Comparison of ENCODE assay signal across 9 cellular contexts in the genomic region with DNA sequence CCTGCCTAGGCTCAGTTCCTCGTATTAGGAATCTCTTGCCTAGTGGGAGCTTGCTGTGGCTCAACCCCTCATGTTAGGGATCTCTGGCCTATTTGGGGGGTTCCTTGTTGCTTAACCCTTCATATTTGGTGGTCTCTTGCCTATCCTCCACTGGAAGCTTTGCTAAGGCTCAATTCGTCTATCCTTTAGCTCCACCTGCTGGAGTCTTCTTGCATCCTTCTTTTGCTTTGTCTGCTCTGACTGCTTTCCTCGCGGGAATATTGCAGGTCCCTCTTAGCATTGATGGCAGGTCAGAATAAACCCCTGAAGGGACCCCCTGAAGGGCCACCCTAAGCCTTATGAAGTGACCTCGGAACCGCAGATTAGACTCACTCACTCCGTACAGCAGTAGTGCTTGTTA.
DNase-seq lines count a peak whose midpoint lies in the region; ATAC-seq and TF ChIP-seq lines count a peak whose summit lies in the region.
"Had no signal": no experiment of that assay in that cellular context is flagged by ENCODE, and none has a peak within 500 bp of the region (broad histone marks: within the 10 kb centered on the region; RNA-seq: fewer than 3 reads in every experiment).

No MANE protein-coding gene starts in this region.

- intact Hi-C loops in cardiac septum (cut with DNase I), result no loop called here

- no peaks in the 10 kb centered on the region for H3K9me3 ChIP-seq in HEK293 (ENCODE audit: control insufficient read depth, insufficient read depth, low read depth, low read length)

- DNase-seq in AG20443 (ENCODE audit: low spot score) (peak; percentile 40), RPMI8226 (peak; percentile 3), glutamatergic neuron (no peak), cardiac septum (ENCODE audit: low spot score) (no peak), GM19240 (ENCODE audit: insufficient read length, low spot score) (no peak)

- H3K36me3 Mint-ChIP-seq in glutamatergic neuron (ENCODE audit: unreplicated experiment), result peaks cover 13% of the 10 kb centered on the region
- H3K36me3 Mint-ChIP-seq: activated naive CD4-positive, alpha-beta T cell treated with anti-CD3 and anti-CD28 coated beads, Interleukin-2, amount 50 U/mL, for 24 hours had no signal

- H3K4me3 Mint-ChIP-seq in glutamatergic neuron (ENCODE audit: unreplicated experiment), result no peak overlapping the region
- H3K4me3 Mint-ChIP-seq: activated naive CD4-positive, alpha-beta T cell treated with anti-CD3 and anti-CD28 coated beads, Interleukin-2, amount 50 U/mL, for 24 hours had no signal

- no peaks in the 10 kb centered on the region for H3K4me1 ChIP-seq in HEK293 (ENCODE audit: control insufficient read depth, insufficient read depth, low read length)

- H3K27ac Mint-ChIP-seq in glutamatergic neuron (ENCODE audit: unreplicated experiment), result no peak overlapping the region
- H3K27ac Mint-ChIP-seq: activated naive CD4-positive, alpha-beta T cell treated with anti-CD3 and anti-CD28 coated beads, Interleukin-2, amount 50 U/mL, for 24 hours had no signal

- H3K4me1 Mint-ChIP-seq in glutamatergic neuron (ENCODE audit: low read depth, unreplicated experiment), result no peaks in the 10 kb centered on the region
- H3K4me1 Mint-ChIP-seq: activated naive CD4-positive, alpha-beta T cell treated with anti-CD3 and anti-CD28 coated beads, Interleukin-2, amount 50 U/mL, for 24 hours had no signal

- H3K9me3 Mint-ChIP-seq in glutamatergic neuron (ENCODE audit: unreplicated experiment), result no peaks in the 10 kb centered on the region

- ATAC-seq in HG02642 (IDR thresholded peaks at IDR 0.05; ENCODE audit: poor library complexity, unreplicated experiment) (no peak), HG03097 (IDR thresholded peaks at IDR 0.05; ENCODE audit: low FRiP score, unreplicated experiment) (no peak)

- CTCF ChIA-PET in HEK293 (lab: Yijun Ruan, JAX), result interaction anchor here (0.6 to 4.4 kb wide), 13 partner anchors 12 to 597 kb away, joined by 3 to 32 read pairs (median 4); no protein-coding TSS in a partner anchor

- no peak overlapping the region for H3K4me3 ChIP-seq in HEK293 (ENCODE audit: low read depth, low read length)

- TF ChIP-seq CTCF in HEK293 (tag by site-specific recombination; IDR thresholded peaks at IDR 0.05), result peak; percentile 85
- peak; percentile 10 for TF ChIP-seq CTCF in glutamatergic neuron (IDR thresholded peaks at IDR 0.05; ENCODE audit: partially characterized antibody, unreplicated experiment)

- no peak overlapping the region for H3K27ac ChIP-seq in HEK293 (ENCODE audit: extremely low read depth, low read depth, low read length)

- POLR2A ChIA-PET in HEK293 (lab: Yijun Ruan, JAX), result interaction anchor here (0.8 kb wide), 1 partner anchor 151 kb away, joined by 3 read pairs; no protein-coding TSS in a partner anchor

- H3K36me3 ChIP-seq in HEK293 (ENCODE audit: control insufficient read depth in 2 of 2, insufficient read depth in 1 of 2, low read length in 2 of 2), result no peaks in the 10 kb centered on the region

- peaks cover 5% of the 10 kb centered on the region for H3K27me3 Mint-ChIP-seq in glutamatergic neuron (ENCODE audit: unreplicated experiment)
- H3K27me3 Mint-ChIP-seq: activated naive CD4-positive, alpha-beta T cell treated with anti-CD3 and anti-CD28 coated beads, Interleukin-2, amount 50 U/mL, for 24 hours had no signal

TF ChIP-seq in HEK293, 187 proteins besides CTCF, POLR2A, EP300 and RAD21:
- TF ChIP-seq SP7 (tag by site-specific recombination; IDR thresholded peaks at IDR 0.05) (peak; percentile 28; the same call in 1 of the 2 replicates), ZNF654 (tag by site-specific recombination; IDR thresholded peaks at IDR 0.05; ENCODE audit: low read depth) (peak; percentile 100), GLIS2 (tag by site-specific recombination; IDR thresholded peaks at IDR 0.05) (peak; percentile 47; the same call in 1 of the 2 replicates), ZNF660 (tag by site-specific recombination; IDR thresholded peaks at IDR 0.05) (peak; percentile 80; the same call in 1 of the 2 replicates), ZNF664 (tag by site-specific recombination; IDR thresholded peaks at IDR 0.05) (no peak), ZNF2 (tag by site-specific recombination; IDR thresholded peaks at IDR 0.05) (peak; percentile 81; the same call in 1 of the 2 replicates), ZBTB48 (tag by site-specific recombination; IDR thresholded peaks at IDR 0.05) (0 out of 2 replicates have a peak, but pooled peaks have one; percentile 35), ZEB2 (tag by site-specific recombination; IDR thresholded peaks at IDR 0.05) (peak; percentile 41; the same call in 1 of the 2 replicates)
- TF ChIP-seq, protein P1, sequence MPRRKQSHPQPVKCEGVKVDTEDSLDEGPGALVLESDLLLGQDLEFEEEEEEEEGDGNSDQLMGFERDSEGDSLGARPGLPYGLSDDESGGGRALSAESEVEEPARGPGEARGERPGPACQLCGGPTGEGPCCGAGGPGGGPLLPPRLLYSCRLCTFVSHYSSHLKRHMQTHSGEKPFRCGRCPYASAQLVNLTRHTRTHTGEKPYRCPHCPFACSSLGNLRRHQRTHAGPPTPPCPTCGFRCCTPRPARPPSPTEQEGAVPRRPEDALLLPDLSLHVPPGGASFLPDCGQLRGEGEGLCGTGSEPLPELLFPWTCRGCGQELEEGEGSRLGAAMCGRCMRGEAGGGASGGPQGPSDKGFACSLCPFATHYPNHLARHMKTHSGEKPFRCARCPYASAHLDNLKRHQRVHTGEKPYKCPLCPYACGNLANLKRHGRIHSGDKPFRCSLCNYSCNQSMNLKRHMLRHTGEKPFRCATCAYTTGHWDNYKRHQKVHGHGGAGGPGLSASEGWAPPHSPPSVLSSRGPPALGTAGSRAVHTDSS (tag by site-specific recombination; IDR thresholded peaks at IDR 0.05), result no peak

Comparison
In these comparisons a context has a peak if more than half of its experiments do, and no peak if none do; other contexts are left out.
1. DNase-seq: peak in AG20443 (single experiment) and RPMI8226 (single experiment); none in glutamatergic neuron (single experiment), cardiac septum (single experiment) and GM19240 (single experiment).